ENCODE assay signal across 8 cellular contexts in the genomic region with DNA sequence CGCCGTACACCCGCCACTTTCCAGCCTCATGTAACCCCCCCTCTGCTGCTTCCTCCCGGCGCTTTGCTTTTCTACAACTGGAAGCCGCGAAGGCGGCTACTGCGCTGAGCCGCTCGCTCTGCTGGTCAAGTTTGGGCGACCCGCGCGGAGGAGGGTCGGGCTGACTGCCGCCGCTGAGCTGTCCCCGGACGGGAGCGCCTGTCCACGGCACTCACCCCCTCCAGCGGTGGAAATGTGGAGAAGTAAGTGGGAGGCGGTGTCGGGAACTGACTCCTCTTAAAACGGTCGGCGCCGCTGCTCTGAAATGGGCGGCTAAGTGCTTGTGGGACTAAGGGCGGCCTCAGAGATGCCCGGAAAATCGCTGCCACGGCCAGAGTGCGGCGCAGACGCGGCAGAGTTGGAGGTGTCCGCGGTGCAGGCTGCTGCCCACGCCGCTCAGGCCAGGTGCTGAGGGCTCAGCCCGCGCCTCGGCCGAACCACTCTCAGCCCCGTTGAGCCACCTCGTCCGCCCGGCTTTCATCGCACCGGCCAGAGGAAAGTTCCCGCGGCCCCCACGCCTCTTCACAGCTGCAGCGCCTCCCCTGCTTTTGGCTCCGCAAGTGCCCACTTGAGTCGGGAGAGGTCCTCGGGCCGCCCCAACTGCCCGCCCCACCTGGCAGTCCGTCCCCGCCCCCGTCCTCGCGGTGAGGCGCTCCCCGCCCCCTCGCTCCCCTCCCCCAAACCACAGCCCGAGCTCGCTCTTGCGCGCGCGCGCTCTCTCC. TPM values are rescaled to one million over a fixed set of nuclear protein-coding genes. Genes with fewer than 3 reads are reported as not detected.
A peak's percentile ranks its signal among the peaks of the same experiment; 100 is the strongest.
DNase-seq lines count a peak whose midpoint lies in the region; ATAC-seq and TF ChIP-seq lines count a peak whose summit lies in the region.

No MANE protein-coding gene starts in this region.

- H3K9me2 ChIP-seq in Karpas-422 (replicated peaks; ENCODE audit: insufficient read depth, low read length) = no peaks in the 10 kb centered on the region

- no peaks in the 10 kb centered on the region for H3K79me2 ChIP-seq in Karpas-422 (ENCODE audit: low read length)

- H3K9me3 ChIP-seq in BE2C = no peaks in the 10 kb centered on the region
- no peaks in the 10 kb centered on the region for H3K9me3 ChIP-seq in Panc1 (ENCODE audit: control insufficient read depth, insufficient read depth, low read depth, low read length)
- H3K9me3 ChIP-seq in Karpas-422 (ENCODE audit: low read length) = peaks cover 3% of the 10 kb centered on the region

- H3K4me3 ChIP-seq in BE2C (ENCODE audit: low read depth, low read length) (peak overlapping the region; percentile 76), Panc1 (ENCODE audit: low read depth in 2 of 2, low read length in 2 of 2) (peak overlapping the region; percentile 41 to 46), choroid plexus epithelial cell (ENCODE audit: low read depth, low read length) (peak overlapping the region; percentile 46), Karpas-422 (ENCODE audit: low read length) (no peak overlapping the region)

- H3K4me1 ChIP-seq in BE2C (peaks cover 4% of the 10 kb centered on the region; the same call in 1 of the 2 replicates), Panc1 (ENCODE audit: control insufficient read depth, insufficient read depth, low read length) (no peaks in the 10 kb centered on the region; the same call in 1 of the 2 replicates), Karpas-422 (ENCODE audit: low read length) (no peaks in the 10 kb centered on the region)

- CTCF ChIA-PET in Panc1 (lab: Charles Lee) = no interaction called here

- no TSS peak for BruUV-seq in Panc1 (replicated peaks; lab: Mats Ljungman, UMichigan)

- in situ Hi-C loops in Panc1 (cut with HindIII; ENCODE audit: low pct_unique_long_range_greater_than_20kb, low sequenced_read_pairs) = no loop called here

- ATAC-seq in GM18517 (IDR thresholded peaks at IDR 0.05; ENCODE audit: unreplicated experiment) (peak; percentile 15), HG03097 (IDR thresholded peaks at IDR 0.05; ENCODE audit: low FRiP score, unreplicated experiment) (peak; percentile 20), Panc1 (peak; percentile 69), left colon (peak; percentile 67)
- peak; percentile 12 for ATAC-seq in stimulated activated naive CD8-positive, alpha-beta T cell treated with anti-CD3 and anti-CD28 coated beads, Interleukin-15, Interleukin-2, amounts not matched to agents 100 U/mL and 50 U/mL, for 24 hours

- no peak overlapping the region for H3K9ac ChIP-seq in Karpas-422 (ENCODE audit: low read length)

- H4K20me1 ChIP-seq in Karpas-422 (ENCODE audit: insufficient read depth, low read depth, low read length) = no peaks in the 10 kb centered on the region

- H3K4me2 ChIP-seq in Karpas-422 (ENCODE audit: low read depth, low read length, poor library complexity, severe bottlenecking) = no peak overlapping the region

- H3K36me3 ChIP-seq in BE2C (no peaks in the 10 kb centered on the region), Panc1 (ENCODE audit: control insufficient read depth, insufficient read depth, low read length) (no peaks in the 10 kb centered on the region), Karpas-422 (ENCODE audit: insufficient read depth, low read length) (no peaks in the 10 kb centered on the region)

- no peak; the same call in 1 of the 2 replicates for TF ChIP-seq CTCF in BE2C (IDR thresholded peaks at IDR 0.05; ENCODE audit: low read depth, low read length)
- TF ChIP-seq CTCF in Panc1 (IDR thresholded peaks at IDR 0.05) = no peak
- TF ChIP-seq CTCF in choroid plexus epithelial cell (conservative IDR thresholded peaks at IDR 0.05; ENCODE audit: low read depth, low read length) = peak; percentile 35

- H3K27ac ChIP-seq in Panc1 (ENCODE audit: low read length) (no peak overlapping the region), Karpas-422 (ENCODE audit: low read length) (no peak overlapping the region)

- DNase-seq in BE2C (peak; percentile 80), Panc1 (ENCODE audit: low read depth, low spot score) (no peak), choroid plexus epithelial cell (ENCODE audit: low read depth) (peak; percentile 40), left colon (peak; percentile 42 to 43), Karpas-422 (no peak)
- peak; percentile 5 for DNase-seq in stimulated activated naive CD8-positive, alpha-beta T cell treated with anti-CD3 and anti-CD28 coated beads, Interleukin-15, Interleukin-2, amounts not matched to agents 100 U/mL and 50 U/mL, for 24 hours

- peaks cover 3% of the 10 kb centered on the region; the same call in 1 of the 2 replicates for H3K27me3 ChIP-seq in BE2C
- H3K27me3 ChIP-seq in Panc1 (ENCODE audit: control insufficient read depth, insufficient read depth, low read length) = peaks cover 4% of the 10 kb centered on the region; the same call in 1 of the 2 replicates
- H3K27me3 ChIP-seq in Karpas-422 (ENCODE audit: low read length) = no peaks in the 10 kb centered on the region

- intact Hi-C loops in Panc1 (cut with micrococcal nuclease; ENCODE audit: unreplicated experiment) = no loop called here
- intact Hi-C loops in left colon (cut with DNase I, micrococcal nuclease) = no loop called here

- POLR2A ChIA-PET in Panc1 (lab: Charles Lee) = no interaction called here

- H2AFZ ChIP-seq in Karpas-422 (ENCODE audit: low read length) = no peak overlapping the region

RNA-seq across cellular contexts. Expression of a gene that starts 0.4 kb away (rescaled TPM):
- 0.63 TPM for polyA plus RNA-seq in BE2C (2012; ENCODE audit: insufficient read depth, insufficient read length, low read depth)
- total RNA-seq in Panc1 (2021; ENCODE audit: unreplicated experiment) (0.57 TPM), left colon (1 to 10 TPM in 1 of 2 donors, under 1 TPM in 1; 0.18 to 3.7 TPM)
- polyA plus RNA-seq in Panc1 (2012; ENCODE audit: insufficient read length) = 0.24 TPM
- not detected in 2 replicates for total RNA-seq in Karpas-422 (2014; rRNA removed; shearing (Covaris generic); ENCODE audit: low replicate concordance)

Comparison
In these comparisons a context has a peak if more than half of its experiments do, and no peak if none do; other contexts are left out.
1. DNase-seq: peak in BE2C (single experiment), choroid plexus epithelial cell (single experiment), left colon (2 of 2) and stimulated activated naive CD8-positive, alpha-beta T cell treated with anti-CD3 and anti-CD28 coated beads, Interleukin-15, Interleukin-2, amounts not matched to agents 100 U/mL and 50 U/mL, for 24 hours (single experiment); none in Panc1 (single experiment) and Karpas-422 (single experiment).
2. ATAC-seq: peak in every context shown above with its lines; median percentile 69 in Panc1; 67 in left colon; 20 in HG03097; 15 in GM18517; 12 in stimulated activated naive CD8-positive, alpha-beta T cell treated with anti-CD3 and anti-CD28 coated beads, Interleukin-15, Interleukin-2, amounts not matched to agents 100 U/mL and 50 U/mL, for 24 hours.